ENCODE assay signal across 1 cellular context in the genomic region with DNA sequence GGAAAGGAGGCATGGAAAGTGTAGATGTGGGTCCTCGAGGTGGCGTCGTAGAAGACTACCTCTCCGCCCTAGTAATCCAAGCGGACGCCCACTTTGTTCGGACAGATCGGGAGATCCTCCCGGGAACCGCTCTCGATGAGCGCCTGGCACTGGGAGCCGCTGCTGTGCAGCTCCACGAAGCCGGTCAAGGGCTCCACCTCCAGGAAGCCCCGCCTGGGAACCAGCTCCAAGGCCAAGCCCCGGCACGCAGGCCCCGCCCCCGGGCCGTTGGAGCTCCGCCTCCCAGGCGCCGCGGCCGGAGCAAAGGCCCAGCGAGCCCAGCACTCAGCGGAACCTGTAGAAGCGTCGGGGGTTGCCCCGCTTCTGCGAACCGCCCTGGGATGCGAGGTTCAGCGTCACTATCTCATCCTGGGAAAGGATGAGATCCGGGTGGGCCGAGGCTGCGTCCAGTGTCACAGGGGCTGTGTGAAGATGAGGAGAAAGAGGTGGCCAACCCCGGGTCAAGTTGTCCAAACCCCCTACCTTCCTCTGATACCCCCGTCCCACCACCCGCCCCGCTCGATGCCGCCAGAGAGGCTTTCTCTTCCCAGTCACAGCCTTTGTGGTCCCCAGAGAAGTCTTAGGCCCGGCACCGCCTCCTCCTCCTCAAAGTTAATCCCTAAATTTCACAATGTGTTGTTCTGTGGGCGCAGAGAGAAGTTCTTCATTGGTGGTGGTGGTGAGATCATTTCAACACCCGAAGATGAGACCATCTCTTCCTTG.
TF ChIP-seq lines count a peak whose summit lies in the region.

No MANE protein-coding gene starts in this region.

TF ChIP-seq in GM12878, 131 proteins besides CTCF, POLR2A, EP300 and RAD21:
- TF ChIP-seq IKZF1 (conservative IDR thresholded peaks at IDR 0.05) (peak; percentile 50), MXI1 (IDR thresholded peaks at IDR 0.05; ENCODE audit: low read depth, low read length) (no peak)
